In the genomic region with DNA sequence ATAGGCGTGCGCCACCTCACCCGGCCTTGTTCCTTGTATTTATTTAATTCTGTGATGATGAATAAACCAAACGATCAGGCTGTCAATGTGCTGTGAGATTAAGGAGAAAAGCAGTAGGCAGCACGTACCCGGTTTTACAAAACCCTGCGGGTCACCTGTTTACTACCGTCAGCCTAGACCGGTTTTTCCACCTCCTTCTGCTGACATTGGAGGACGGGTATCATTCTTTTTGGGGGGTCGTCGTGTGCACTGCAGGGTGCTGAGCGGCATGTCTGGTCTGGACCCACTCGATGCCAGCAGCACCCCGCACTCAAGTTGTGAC, we compare ENCODE assay signal across 8 cellular contexts. TPM values are rescaled to one million over a fixed set of nuclear protein-coding genes. Genes with fewer than 3 reads are reported as not detected.
A peak's percentile ranks its signal among the peaks of the same experiment; 100 is the strongest.
DNase-seq lines count a peak whose midpoint lies in the region; ATAC-seq, FAIRE-seq and TF ChIP-seq lines count a peak whose summit lies in the region.

No MANE protein-coding gene starts in this region.

- H3K9me3 Mint-ChIP-seq in activated CD4-positive, alpha-beta T cell treated with anti-CD3 and anti-CD28 coated beads for 36 hours (ENCODE audit: low read depth): no peaks in the 10 kb centered on the region
- no peaks in the 10 kb centered on the region for H3K9me3 Mint-ChIP-seq in activated CD4-positive, alpha-beta memory T cell treated with anti-CD3 and anti-CD28 coated beads for 36 hours
- H3K9me3 Mint-ChIP-seq in stimulated activated naive CD8-positive, alpha-beta T cell treated with anti-CD3 and anti-CD28 coated beads, Interleukin-15, amount 100 ng/mL, for 72 hours: no peaks in the 10 kb centered on the region

- H3K27ac Mint-ChIP-seq in activated CD4-positive, alpha-beta T cell treated with anti-CD3 and anti-CD28 coated beads for 36 hours: peak overlapping the region; percentile 72
- H3K27ac Mint-ChIP-seq in activated CD4-positive, alpha-beta memory T cell treated with anti-CD3 and anti-CD28 coated beads for 36 hours: peak overlapping the region; percentile 45
- H3K27ac Mint-ChIP-seq in stimulated activated naive CD8-positive, alpha-beta T cell treated with anti-CD3 and anti-CD28 coated beads, Interleukin-15, amount 100 ng/mL, for 72 hours: peak overlapping the region; percentile 62 to 93

- WGBS in iPS DF 6.9 (ENCODE audit: insufficient coverage, insufficient read length): no CpG with 5 or more reads among the region's 15 CpGs

- H3K9me3 ChIP-seq in iPS DF 6.9 (ENCODE audit: control insufficient read depth, insufficient read depth, low read length): no peaks in the 10 kb centered on the region

- ATAC-seq in activated CD4-positive, alpha-beta T cell treated with anti-CD3 and anti-CD28 coated beads for 36 hours: no peak
- ATAC-seq in stimulated activated naive CD8-positive, alpha-beta T cell treated with anti-CD3 and anti-CD28 coated beads, Interleukin-15, amount 100 ng/mL, for 72 hours: no peak
- ATAC-seq in HG03039 (IDR thresholded peaks at IDR 0.05; ENCODE audit: unreplicated experiment): no peak

- peak overlapping the region; percentile 76; the same call in 1 of the 2 replicates for H3K4me3 ChIP-seq in iPS DF 6.9 (ENCODE audit: low read length)

- no peak for TF ChIP-seq CTCF in D721Med (IDR thresholded peaks at IDR 0.05; ENCODE audit: insufficient read depth, missing control alignments)

- H3K4me1 Mint-ChIP-seq in activated CD4-positive, alpha-beta T cell treated with anti-CD3 and anti-CD28 coated beads for 36 hours: peaks cover 39% of the 10 kb centered on the region
- peaks cover 31% of the 10 kb centered on the region for H3K4me1 Mint-ChIP-seq in activated CD4-positive, alpha-beta memory T cell treated with anti-CD3 and anti-CD28 coated beads for 36 hours (ENCODE audit: low read depth)
- peaks cover 51% of the 10 kb centered on the region for H3K4me1 Mint-ChIP-seq in stimulated activated naive CD8-positive, alpha-beta T cell treated with anti-CD3 and anti-CD28 coated beads, Interleukin-15, amount 100 ng/mL, for 72 hours

- H3K27me3 ChIP-seq in iPS DF 6.9 (ENCODE audit: control insufficient read depth, insufficient read depth, low read length): no peaks in the 10 kb centered on the region

- POLR2A ChIA-PET in activated CD4-positive, alpha-beta T cell treated with anti-CD3 and anti-CD28 coated beads for 36 hours (lab: Charles Lee): no interaction called here
- POLR2A ChIA-PET in activated CD4-positive, alpha-beta memory T cell treated with anti-CD3 and anti-CD28 coated beads for 36 hours (lab: Charles Lee): no interaction called here

- H3K36me3 ChIP-seq in iPS DF 6.9 (ENCODE audit: control insufficient read depth, insufficient read depth, low read length): peaks cover 4% of the 10 kb centered on the region; the same call in 1 of the 2 replicates

- H3K27ac ChIP-seq in iPS DF 6.9 (ENCODE audit: low read length): no peak overlapping the region

- DNase-seq in activated CD4-positive, alpha-beta T cell treated with anti-CD3 and anti-CD28 coated beads for 36 hours: no peak
- DNase-seq in activated CD4-positive, alpha-beta T cell treated with anti-CD3 and anti-CD28 coated beads for 4 hours: no peak
- peak; percentile 41 for DNase-seq in activated CD4-positive, alpha-beta memory T cell treated with anti-CD3 and anti-CD28 coated beads for 36 hours
- DNase-seq in iPS DF 6.9 (ENCODE audit: low read depth, low spot score) (no peak), D721Med (ENCODE audit: insufficient read length, low spot score) (no peak)
- DNase-seq in stimulated activated naive CD8-positive, alpha-beta T cell treated with anti-CD3 and anti-CD28 coated beads, Interleukin-15, amount 100 ng/mL, for 72 hours: no peak
- no peak for DNase-seq in activated CD8-positive, alpha-beta memory T cell treated with anti-CD3 and anti-CD28 coated beads, Interleukin-2, amount 50 U/mL, for 48 hours

- peaks cover 13% of the 10 kb centered on the region for H3K4me1 ChIP-seq in iPS DF 6.9 (ENCODE audit: control insufficient read depth, insufficient read depth, low read length)

- peaks cover 2% of the 10 kb centered on the region for H3K27me3 Mint-ChIP-seq in activated CD4-positive, alpha-beta T cell treated with anti-CD3 and anti-CD28 coated beads for 36 hours
- peaks cover 2% of the 10 kb centered on the region for H3K27me3 Mint-ChIP-seq in activated CD4-positive, alpha-beta memory T cell treated with anti-CD3 and anti-CD28 coated beads for 36 hours
- peaks cover 16% of the 10 kb centered on the region for H3K27me3 Mint-ChIP-seq in stimulated activated naive CD8-positive, alpha-beta T cell treated with anti-CD3 and anti-CD28 coated beads, Interleukin-15, amount 100 ng/mL, for 72 hours

- peaks cover 23% of the 10 kb centered on the region for H3K36me3 Mint-ChIP-seq in activated CD4-positive, alpha-beta T cell treated with anti-CD3 and anti-CD28 coated beads for 36 hours (ENCODE audit: low read depth)
- peaks cover 21% of the 10 kb centered on the region for H3K36me3 Mint-ChIP-seq in activated CD4-positive, alpha-beta memory T cell treated with anti-CD3 and anti-CD28 coated beads for 36 hours

- CTCF ChIA-PET in activated CD4-positive, alpha-beta T cell treated with anti-CD3 and anti-CD28 coated beads for 36 hours (lab: Charles Lee): no interaction called here
- CTCF ChIA-PET in activated CD4-positive, alpha-beta memory T cell treated with anti-CD3 and anti-CD28 coated beads for 36 hours (lab: Charles Lee): interaction anchor here (1.8 kb wide), 1 partner anchor 50 kb away, joined by 4 read pairs; no protein-coding TSS in a partner anchor

- no peak for FAIRE-seq in D721Med (lab: Jason Lieb, UNC)

- intact Hi-C loops in activated CD4-positive, alpha-beta T cell treated with anti-CD3 and anti-CD28 coated beads for 36 hours (cut with DNase I, micrococcal nuclease): loop anchor here (2.0 to 5.0 kb wide), 4 partner anchors 32 to 726 kb away; a partner anchor contains a TSS
- intact Hi-C loops in activated CD4-positive, alpha-beta memory T cell treated with anti-CD3 and anti-CD28 coated beads for 36 hours (cut with micrococcal nuclease): loop anchor here (2.0 kb wide), 2 partner anchors 32 to 158 kb away; a partner anchor contains a TSS

- peak overlapping the region; percentile 65 for H3K4me3 Mint-ChIP-seq in activated CD4-positive, alpha-beta T cell treated with anti-CD3 and anti-CD28 coated beads for 36 hours
- H3K4me3 Mint-ChIP-seq in activated CD4-positive, alpha-beta memory T cell treated with anti-CD3 and anti-CD28 coated beads for 36 hours: peak overlapping the region; percentile 67
- peak overlapping the region; percentile 76 to 82 for H3K4me3 Mint-ChIP-seq in stimulated activated naive CD8-positive, alpha-beta T cell treated with anti-CD3 and anti-CD28 coated beads, Interleukin-15, amount 100 ng/mL, for 72 hours

RNA-seq across cellular contexts. Expression of a gene that starts 0.9 kb away (rescaled TPM):
- 100 to 1,000 TPM; 248 to 347 TPM for total RNA-seq in activated CD4-positive, alpha-beta T cell treated with anti-CD3 and anti-CD28 coated beads for 36 hours
- 100 to 1,000 TPM; 226 to 242 TPM for total RNA-seq in activated CD4-positive, alpha-beta memory T cell treated with anti-CD3 and anti-CD28 coated beads for 36 hours

RNA-seq across cellular contexts. Expression of a gene that starts 5.1 kb away (rescaled TPM):
- total RNA-seq in activated CD4-positive, alpha-beta T cell treated with anti-CD3 and anti-CD28 coated beads for 36 hours: 10 to 100 TPM; 30.4 to 31.5 TPM
- 10 to 100 TPM; 21.0 to 21.1 TPM for total RNA-seq in activated CD4-positive, alpha-beta memory T cell treated with anti-CD3 and anti-CD28 coated beads for 36 hours

RNA-seq across cellular contexts. Expression of a gene that starts 22.8 kb away (rescaled TPM):
- total RNA-seq in activated CD4-positive, alpha-beta T cell treated with anti-CD3 and anti-CD28 coated beads for 36 hours: 100 to 1,000 TPM in 1 of 2 experiments, 10 to 100 TPM in 1; 93.4 to 113 TPM
- total RNA-seq in activated CD4-positive, alpha-beta memory T cell treated with anti-CD3 and anti-CD28 coated beads for 36 hours: 100 to 1,000 TPM; 117 to 119 TPM

RNA-seq across cellular contexts. Expression of a gene that starts 31.7 kb away (rescaled TPM):
- total RNA-seq in activated CD4-positive, alpha-beta T cell treated with anti-CD3 and anti-CD28 coated beads for 36 hours: 1,000 to 10,000 TPM; 1,716 to 1,858 TPM
- total RNA-seq in activated CD4-positive, alpha-beta memory T cell treated with anti-CD3 and anti-CD28 coated beads for 36 hours: 1,000 to 10,000 TPM; 1,642 to 1,717 TPM

RNA-seq across cellular contexts. Expression of a gene that starts 43.5 kb away (rescaled TPM):
- under 1 TPM; 0.09 to 0.14 TPM for total RNA-seq in activated CD4-positive, alpha-beta T cell treated with anti-CD3 and anti-CD28 coated beads for 36 hours
- total RNA-seq in activated CD4-positive, alpha-beta memory T cell treated with anti-CD3 and anti-CD28 coated beads for 36 hours: under 1 TPM; 0.07 to 0.15 TPM
